ENCODE assay signal across 1 cellular context in the genomic region with DNA sequence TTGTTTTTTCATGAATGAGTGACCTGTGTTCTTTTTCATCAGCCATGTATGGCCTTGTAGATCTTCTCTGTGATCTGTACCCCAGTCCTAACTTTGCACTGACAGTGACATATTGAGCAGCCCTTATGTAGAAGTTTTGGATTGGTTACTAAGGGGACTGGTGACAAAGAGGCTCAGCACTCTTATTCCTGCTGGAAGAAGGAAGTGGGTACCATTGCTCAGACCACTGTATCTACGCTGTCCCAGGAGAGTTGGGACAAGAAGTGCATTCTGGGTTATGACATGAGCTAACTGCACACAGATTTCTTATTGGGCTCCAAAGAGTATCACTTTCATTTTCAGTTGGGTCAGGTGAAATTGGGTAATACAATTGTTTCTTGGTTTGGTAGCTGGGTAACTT.
TF ChIP-seq lines count a peak whose summit lies in the region.

No MANE protein-coding gene starts in this region.

TF ChIP-seq in SK-N-SH treated with all-trans-retinoic acid at 6 μM for 48 hours, 23 proteins besides CTCF, POLR2A, EP300 and RAD21 (continued from another document):
- TF ChIP-seq, protein P1, sequence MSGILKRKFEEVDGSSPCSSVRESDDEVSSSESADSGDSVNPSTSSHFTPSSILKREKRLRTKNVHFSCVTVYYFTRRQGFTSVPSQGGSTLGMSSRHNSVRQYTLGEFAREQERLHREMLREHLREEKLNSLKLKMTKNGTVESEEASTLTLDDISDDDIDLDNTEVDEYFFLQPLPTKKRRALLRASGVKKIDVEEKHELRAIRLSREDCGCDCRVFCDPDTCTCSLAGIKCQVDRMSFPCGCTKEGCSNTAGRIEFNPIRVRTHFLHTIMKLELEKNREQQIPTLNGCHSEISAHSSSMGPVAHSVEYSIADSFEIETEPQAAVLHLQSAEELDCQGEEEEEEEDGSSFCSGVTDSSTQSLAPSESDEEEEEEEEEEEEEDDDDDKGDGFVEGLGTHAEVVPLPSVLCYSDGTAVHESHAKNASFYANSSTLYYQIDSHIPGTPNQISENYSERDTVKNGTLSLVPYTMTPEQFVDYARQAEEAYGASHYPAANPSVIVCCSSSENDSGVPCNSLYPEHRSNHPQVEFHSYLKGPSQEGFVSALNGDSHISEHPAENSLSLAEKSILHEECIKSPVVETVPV (CRISPR knock-in tag; IDR thresholded peaks at IDR 0.05) = no peak
- TF ChIP-seq, protein P2, sequence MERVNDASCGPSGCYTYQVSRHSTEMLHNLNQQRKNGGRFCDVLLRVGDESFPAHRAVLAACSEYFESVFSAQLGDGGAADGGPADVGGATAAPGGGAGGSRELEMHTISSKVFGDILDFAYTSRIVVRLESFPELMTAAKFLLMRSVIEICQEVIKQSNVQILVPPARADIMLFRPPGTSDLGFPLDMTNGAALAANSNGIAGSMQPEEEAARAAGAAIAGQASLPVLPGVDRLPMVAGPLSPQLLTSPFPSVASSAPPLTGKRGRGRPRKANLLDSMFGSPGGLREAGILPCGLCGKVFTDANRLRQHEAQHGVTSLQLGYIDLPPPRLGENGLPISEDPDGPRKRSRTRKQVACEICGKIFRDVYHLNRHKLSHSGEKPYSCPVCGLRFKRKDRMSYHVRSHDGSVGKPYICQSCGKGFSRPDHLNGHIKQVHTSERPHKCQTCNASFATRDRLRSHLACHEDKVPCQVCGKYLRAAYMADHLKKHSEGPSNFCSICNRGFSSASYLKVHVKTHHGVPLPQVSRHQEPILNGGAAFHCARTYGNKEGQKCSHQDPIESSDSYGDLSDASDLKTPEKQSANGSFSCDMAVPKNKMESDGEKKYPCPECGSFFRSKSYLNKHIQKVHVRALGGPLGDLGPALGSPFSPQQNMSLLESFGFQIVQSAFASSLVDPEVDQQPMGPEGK (CRISPR knock-in tag; IDR thresholded peaks at IDR 0.05; ENCODE audit: borderline replicate concordance) = no peak
